Comparison of ENCODE assay signal across 16 cellular contexts in genomic region chr16:84811529-84811928, GRCh38. TPM values are rescaled to one million over a fixed set of nuclear protein-coding genes. Genes with fewer than 3 reads are reported as not detected.
DNase-seq lines count a peak whose midpoint lies in the region; ATAC-seq, FAIRE-seq and TF ChIP-seq lines count a peak whose summit lies in the region.
"Had no signal": no experiment of that assay in that cellular context is flagged by ENCODE, and none has a peak within 500 bp of the region (broad histone marks: within the 10 kb centered on the region; RNA-seq: fewer than 3 reads in every experiment).

No MANE protein-coding gene starts in this region.

- H3K36me3 ChIP-seq in BLaER1 treated with 17β-estradiol and CSF1 and Interleukin-3, amounts not matched to agents 10 nM and 100 nM, result no peaks in the 10 kb centered on the region
- H3K36me3 ChIP-seq in IMR-90 (ENCODE audit: control insufficient read depth, insufficient read depth, low read length) (no peaks in the 10 kb centered on the region), spleen (no peaks in the 10 kb centered on the region)

- no peak overlapping the region for H2AK9ac ChIP-seq in IMR-90 (replicated peaks; ENCODE audit: low read depth, low read length, poor library complexity)

- no peaks in the 10 kb centered on the region for H4K20me1 ChIP-seq in BLaER1 treated with 17β-estradiol and CSF1 and Interleukin-3, amounts not matched to agents 10 nM and 100 nM
- 0 out of 2 replicates have a peak, but pooled peaks cover 4% of the 10 kb centered on the region for H4K20me1 ChIP-seq in IMR-90 (ENCODE audit: insufficient read depth, low read length)

- ATAC-seq in IMR-90 (ENCODE audit: low read depth), result no peak
- ATAC-seq: SK-N-SH treated with all-trans-retinoic acid at 6 μM for 48 hours had no signal

- no peak overlapping the region for H3K18ac ChIP-seq in IMR-90 (ENCODE audit: low read depth, low read length)

- no peak overlapping the region for H3K23ac ChIP-seq in IMR-90 (ENCODE audit: low read depth, low read length)

- no peak for TF ChIP-seq CTCF in IMR-90 (conservative IDR thresholded peaks at IDR 0.05; ENCODE audit: low read depth, low read length)
- TF ChIP-seq CTCF in spleen (IDR thresholded peaks at IDR 0.05 in 8 of 11, conservative IDR thresholded peaks at IDR 0.05 in 3 of 11), result no peak

- peak overlapping the region; percentile 69 for H3K4ac ChIP-seq in IMR-90 (ENCODE audit: low read depth, low read length)

- peaks cover 64% of the 10 kb centered on the region for H3K27me3 Mint-ChIP-seq in activated naive CD4-positive, alpha-beta T cell treated with anti-CD3 and anti-CD28 coated beads, Interleukin-2, amount 10 ng/mL, durations not matched to agents 7 days and 5 days

- peak overlapping the region; percentile 78 for H3K27ac Mint-ChIP-seq in activated naive CD4-positive, alpha-beta T cell treated with anti-CD3 and anti-CD28 coated beads, Interleukin-2, amount 10 ng/mL, durations not matched to agents 7 days and 5 days

- peak overlapping the region; percentile 44; the same call in 1 of the 2 replicates for H4K91ac ChIP-seq in IMR-90 (ENCODE audit: insufficient read depth, low read depth, low read length)

- peaks cover 29% of the 10 kb centered on the region for H3K4me1 Mint-ChIP-seq in activated naive CD4-positive, alpha-beta T cell treated with anti-CD3 and anti-CD28 coated beads, Interleukin-2, amount 10 ng/mL, durations not matched to agents 7 days and 5 days

- intact Hi-C loops in IMR-90 (cut with micrococcal nuclease), result no loop called here
- intact Hi-C loops in spleen (cut with DNase I; ENCODE audit: low total_unique reads), result no loop called here

- H2BK15ac ChIP-seq in IMR-90 (ENCODE audit: low read depth, low read length), result 0 out of 3 replicates have a peak overlapping the region, but pooled peaks have one; percentile 78

- WGBS in IMR-90 (ENCODE audit: extremely low coverage in 2 of 2, insufficient read length in 1 of 2), 2 experiments, result no CpG with 5 or more reads among the region's 2 CpGs
- WGBS in spleen, 5 donors, result 86 to 100% (median 96%) methylated on average over 2 of the region's 2 CpGs

- peak overlapping the region in 3 of 10 experiments; percentile 22 to 55 (median 27); a peak in 5 of 20 replicates for H3K4me3 ChIP-seq in BLaER1 treated with 17β-estradiol and CSF1 and Interleukin-3, amounts not matched to agents 10 nM and 100 nM
- no peak overlapping the region for H3K4me3 ChIP-seq in IMR-90 (ENCODE audit: insufficient read depth, low read depth, low read length)
- H3K4me3 ChIP-seq in spleen, result peak overlapping the region in 1 of 8 donors; percentile 17

- H3K27me3 ChIP-seq in BLaER1 treated with 17β-estradiol and CSF1 and Interleukin-3, amounts not matched to agents 10 nM and 100 nM, result no peaks in the 10 kb centered on the region
- H3K27me3 ChIP-seq in IMR-90 (ENCODE audit: control insufficient read depth, insufficient read depth, low read length) (no peaks in the 10 kb centered on the region), spleen (replicated peaks in 1 of 7) (peaks cover 0 to 24% (median 0%) of the 10 kb centered on the region in 7 donors)

- no peak overlapping the region for H2AFZ ChIP-seq in IMR-90 (replicated peaks; ENCODE audit: low read length, poor library complexity)

- H3K9me3 Mint-ChIP-seq in activated naive CD4-positive, alpha-beta T cell treated with anti-CD3 and anti-CD28 coated beads, Interleukin-2, amount 10 ng/mL, durations not matched to agents 7 days and 5 days, result no peaks in the 10 kb centered on the region

- POLR2A ChIA-PET in IMR-90 (lab: Charles Lee; ENCODE audit: unreplicated experiment), result interaction anchor here (0.6 kb wide), 1 partner anchor 17 kb away, joined by 3 read pairs; no protein-coding TSS in a partner anchor

- no TSS peak for BruUV-seq in IMR-90 (replicated peaks; lab: Mats Ljungman, UMichigan)

- H2AK5ac ChIP-seq in IMR-90 (ENCODE audit: low read depth, low read length), result peak overlapping the region; percentile 61

- peak overlapping the region; percentile 75 to 98 (median 89) for H3K4me2 ChIP-seq in BLaER1 treated with 17β-estradiol and CSF1 and Interleukin-3, amounts not matched to agents 10 nM and 100 nM
- H3K4me2 ChIP-seq in IMR-90 (ENCODE audit: low read depth, low read length), result no peak overlapping the region

- H2BK5ac ChIP-seq in IMR-90 (ENCODE audit: low read depth, low read length, poor library complexity, severe bottlenecking), result no peak overlapping the region

- H3K36me3 Mint-ChIP-seq in activated naive CD4-positive, alpha-beta T cell treated with anti-CD3 and anti-CD28 coated beads, Interleukin-2, amount 10 ng/mL, durations not matched to agents 7 days and 5 days, result no peaks in the 10 kb centered on the region
- H3K36me3 Mint-ChIP-seq: CD8-positive, alpha-beta memory T cell had no signal

- 0 out of 4 replicates have a peak, but pooled peaks cover 0 to 8% of the 10 kb centered on the region in 2 experiments for H3K79me1 ChIP-seq in IMR-90 (ENCODE audit: low read depth in 1 of 2, low read length in 2 of 2)

- in situ Hi-C loops in IMR-90 (cut with MboI; ENCODE audit: low sequenced_read_pairs), result no loop called here

- peak overlapping the region; percentile 65 for H3K14ac ChIP-seq in IMR-90 (replicated peaks; ENCODE audit: low read depth, low read length)

- no peak for TF ChIP-seq POLR2A in IMR-90 (IDR thresholded peaks at IDR 0.05; ENCODE audit: low read depth, low read length)
- no peak for TF ChIP-seq POLR2A in spleen (IDR thresholded peaks at IDR 0.05)
- no peak for TF ChIP-seq POLR2A in H54 (IDR thresholded peaks at IDR 0.05; ENCODE audit: low read depth, low read length)

- peak overlapping the region in 9 of 11 experiments; percentile 78 to 97 (median 92); a peak in 19 of 22 replicates for H3K27ac ChIP-seq in BLaER1 treated with 17β-estradiol and CSF1 and Interleukin-3, amounts not matched to agents 10 nM and 100 nM
- H3K27ac ChIP-seq in IMR-90 (ENCODE audit: insufficient read depth, low read length) (no peak overlapping the region), spleen (peak overlapping the region in 6 of 8 donors; percentile 18 to 85 (median 66))

- DNase-seq in activated naive CD4-positive, alpha-beta T cell treated with anti-CD3 and anti-CD28 coated beads, Interleukin-2, amount 10 ng/mL, durations not matched to agents 7 days and 5 days, result no peak
- no peak for DNase-seq in activated naive CD4-positive, alpha-beta T cell treated with Interleukin-2 at 50 U/mL for 16 hours
- DNase-seq in IMR-90 (no peak), spleen (no peak), COLO668 (lab: John Stamatoyannopoulos, UW; ENCODE audit: unreplicated experiment) (no peak), NCI-H1694 (lab: John Stamatoyannopoulos, UW) (no peak), H54 (ENCODE audit: insufficient read length, low spot score) (no peak)
- DNase-seq: HCEC 1CT, NCI-H187 treated with DMSO at 0.1 percent for 48 hours, NCI-H524 treated with DMSO at 0.1 percent for 48 hours, SHP77 treated with DMSO at 0.1 percent for 48 hours had no signal

- H3K4me3 Mint-ChIP-seq in activated naive CD4-positive, alpha-beta T cell treated with anti-CD3 and anti-CD28 coated beads, Interleukin-2, amount 10 ng/mL, durations not matched to agents 7 days and 5 days, result no peak overlapping the region
- H3K4me3 Mint-ChIP-seq: CD8-positive, alpha-beta memory T cell had no signal

- H3K9me3 ChIP-seq in BLaER1 treated with 17β-estradiol and CSF1 and Interleukin-3, amounts not matched to agents 10 nM and 100 nM (replicated peaks in 1 of 11), result peaks cover 0 to 7% (median 0%) of the 10 kb centered on the region in 11 experiments; a peak in 5 of 22 replicates
- H3K9me3 ChIP-seq in IMR-90 (ENCODE audit: control insufficient read depth, insufficient read depth, low read length), result 0 out of 2 replicates have a peak, but pooled peaks cover 4% of the 10 kb centered on the region
- H3K9me3 ChIP-seq in spleen, result no peaks in the 10 kb centered on the region

- peak overlapping the region; percentile 86 for H2BK20ac ChIP-seq in IMR-90 (ENCODE audit: low read depth, low read length)

- no peak overlapping the region for H3K56ac ChIP-seq in IMR-90 (ENCODE audit: extremely low read depth, insufficient read depth, low read length)

- H2BK120ac ChIP-seq in IMR-90 (ENCODE audit: low read depth, low read length), result peak overlapping the region; percentile 97; the same call in 1 of the 2 replicates

- H3K4me1 ChIP-seq in BLaER1 treated with 17β-estradiol and CSF1 and Interleukin-3, amounts not matched to agents 10 nM and 100 nM, result peaks cover 48 to 100% (median 87%) of the 10 kb centered on the region in 10 experiments
- H3K4me1 ChIP-seq in IMR-90 (ENCODE audit: control insufficient read depth, insufficient read depth, low read length) (peaks cover 15% of the 10 kb centered on the region), spleen (peaks cover 0 to 44% (median 14%) of the 10 kb centered on the region in 6 donors)

- TF ChIP-seq RAD21 in IMR-90 (IDR thresholded peaks at IDR 0.05; ENCODE audit: low read length), result no peak

- peaks cover 17% of the 10 kb centered on the region for H3K9me1 ChIP-seq in IMR-90 (ENCODE audit: insufficient read depth, low read length)

- H3K9ac ChIP-seq in BLaER1 treated with 17β-estradiol and CSF1 and Interleukin-3, amounts not matched to agents 10 nM and 100 nM, result peak overlapping the region in 9 of 11 experiments; percentile 53 to 77 (median 71); a peak in 15 of 22 replicates
- no peak overlapping the region for H3K9ac ChIP-seq in IMR-90 (ENCODE audit: low read depth, low read length)

- dilution Hi-C loops in IMR-90 (cut with HindIII; ENCODE audit: low sequenced_read_pairs, unreplicated experiment), result no loop called here

- no peak overlapping the region for H4K5ac ChIP-seq in IMR-90 (ENCODE audit: low read depth, low read length)

- CTCF ChIA-PET in activated naive CD4-positive, alpha-beta T cell treated with anti-CD3 and anti-CD28 coated beads, Interleukin-2, amount 10 ng/mL, durations not matched to agents 7 days and 5 days (lab: Charles Lee), result interaction anchor here (0.9 to 1.0 kb wide), 2 partner anchors 57 to 141 kb away, joined by 3 read pairs; no protein-coding TSS in a partner anchor
- CTCF ChIA-PET in IMR-90 (lab: Yijun Ruan, JAX), result no interaction called here

- H4K8ac ChIP-seq in IMR-90 (ENCODE audit: low read depth in 2 of 2, low read length in 2 of 2), result peak overlapping the region in 1 of 2 experiments; percentile 26; a peak in 1 of 4 replicates

- FAIRE-seq in H54 (lab: Jason Lieb, UNC), result no peak
- FAIRE-seq: A204.1, D721Med had no signal

TF ChIP-seq in IMR-90, 13 proteins besides CTCF, POLR2A, EP300 and RAD21 (continues in another document):
- TF ChIP-seq MAZ (IDR thresholded peaks at IDR 0.05; ENCODE audit: borderline replicate concordance, low read depth, low read length), result no peak
- no peak for TF ChIP-seq CEBPB (IDR thresholded peaks at IDR 0.05; ENCODE audit: low read depth, low read length)

RNA-seq across cellular contexts. Expression of gene CRISPLD2, which starts 8.3 kb away (rescaled TPM):
- total RNA-seq in IMR-90 (2012; rRNA removed) (35.0 and 37.5 TPM in 2 replicates), spleen (100 to 1,000 TPM in 3 of 7 donors, 10 to 100 TPM in 4; 38.5 to 271 (median 92.8) TPM)
- polyA plus RNA-seq in IMR-90 (2012; rRNA removed) (21.3 and 23.1 TPM in 2 replicates), spleen (10 to 100 TPM in 1 of 3 donors, 1 to 10 TPM in 2; 7.9 to 12.3 (median 9.3) TPM)
- 17.6 and 30.1 TPM in 2 replicates for polyA plus RNA-seq in IMR-90 (2012; cell fraction: cytosol; rRNA removed)
- 26.7 and 30.7 TPM in 2 replicates for polyA plus RNA-seq in IMR-90 (2012; cell fraction: nucleus; rRNA removed; ENCODE audit: low replicate concordance)
